21 cellular contexts compared by ENCODE assay signal in genomic region chr18:21141678-21142422, GRCh38. TPM values are rescaled to one million over a fixed set of nuclear protein-coding genes. Genes with fewer than 3 reads are reported as not detected.
DNase-seq lines count a peak whose midpoint lies in the region; ATAC-seq and TF ChIP-seq lines count a peak whose summit lies in the region.
"Had no signal": no experiment of that assay in that cellular context is flagged by ENCODE, and none has a peak within 500 bp of the region (broad histone marks: within the 10 kb centered on the region; RNA-seq: fewer than 3 reads in every experiment).

No MANE protein-coding gene starts in this region.

- H3K27me3 ChIP-seq in adipocyte (replicated peaks; ENCODE audit: control insufficient read depth, insufficient read depth, low read length) (no peaks in the 10 kb centered on the region), tibial artery (no peaks in the 10 kb centered on the region)
- H3K27me3 ChIP-seq: left lung, neural progenitor cell, tibial nerve had no signal

- H3K27ac ChIP-seq in tibial artery, result peak overlapping the region; percentile 68 to 77
- H3K27ac ChIP-seq: left lung, neural progenitor cell, prostate gland, tibial nerve had no signal

- H3K9ac ChIP-seq in adipocyte (ENCODE audit: low read length), result peak overlapping the region; percentile 42
- H3K9ac ChIP-seq: neural progenitor cell had no signal

- ATAC-seq in HG03460 (IDR thresholded peaks at IDR 0.05; ENCODE audit: unreplicated experiment), result no peak
- ATAC-seq: left lung had no signal

- intact Hi-C loops in tibial artery (cut with DNase I; ENCODE audit: low total_unique reads), result no loop called here

- H3K4me3 ChIP-seq in adipocyte (ENCODE audit: low read length) (peak overlapping the region; percentile 52), fibroblast of the aortic adventitia (ENCODE audit: low read depth, low read length) (no peak overlapping the region), tibial artery (peak overlapping the region in 1 of 2 donors; percentile 5)
- H3K4me3 ChIP-seq: left lung, neural progenitor cell, prostate gland, tibial nerve had no signal

- peaks cover 23% of the 10 kb centered on the region for H3K4me1 ChIP-seq in adipocyte (ENCODE audit: control insufficient read depth, insufficient read depth, low read length)
- H3K4me1 ChIP-seq in tibial artery, result peaks cover 0 to 18% (median 8%) of the 10 kb centered on the region in 4 donors
- H3K4me1 ChIP-seq: Caco-2, left lung, neural progenitor cell, prostate gland had no signal

- H3K36me3 ChIP-seq in adipocyte (ENCODE audit: control insufficient read depth, insufficient read depth, low read length, severe bottlenecking), result no peaks in the 10 kb centered on the region
- no peaks in the 10 kb centered on the region for H3K36me3 ChIP-seq in tibial artery
- H3K36me3 ChIP-seq: left lung, neural progenitor cell, prostate gland, tibial nerve had no signal

- TF ChIP-seq CTCF in fibroblast of the aortic adventitia (IDR thresholded peaks at IDR 0.05; ENCODE audit: insufficient read depth, low read length), result no peak
- TF ChIP-seq CTCF in tibial artery (IDR thresholded peaks at IDR 0.05), result no peak

- DNase-seq in HCEC 1CT, result peak; percentile 18
- peak; percentile 84 for DNase-seq in adipocyte (ENCODE audit: low read depth)
- DNase-seq in fibroblast of the aortic adventitia (ENCODE audit: low read depth), result peak; percentile 60
- DNase-seq in tibial artery, result no peak
- DNase-seq in activated CD4-positive, alpha-beta T cell treated with anti-CD3 and anti-CD28 coated beads, Interleukin-2, amount 50 U/mL, for 4 hours, result no peak
- DNase-seq in activated naive CD4-positive, alpha-beta T cell treated with Interleukin-2 at 50 U/mL for 16 hours, result no peak
- DNase-seq: activated CD4-positive, alpha-beta T cell treated with anti-CD3 and anti-CD28 coated beads, Interleukin-2, amount 10 ng/mL, durations not matched to agents 24 days and 14 days; activated CD8-positive, alpha-beta memory T cell treated with anti-CD3 and anti-CD28 coated beads, Interleukin-2, amount 50 U/mL, for 4 hours; activated effector memory CD4-positive, alpha-beta T cell treated with Interleukin-2 at 50 U/mL for 16 hours; left lung; NCI-H1436; NCI-H2171 treated with DMSO at 0.1 percent for 48 hours; NCI-H82; SIG-M5; stimulated activated CD4-positive, alpha-beta T cell treated with anti-CD3 and anti-CD28 coated beads, Interleukin-1b, Interleukin-23, amount 100 ng/mL, for 48 hours; stimulated activated naive CD4-positive, alpha-beta T cell had no signal

- H3K9me3 ChIP-seq in adipocyte (ENCODE audit: control insufficient read depth, low read length) (no peaks in the 10 kb centered on the region), tibial artery (no peaks in the 10 kb centered on the region)
- H3K9me3 ChIP-seq: Caco-2, left lung, prostate gland, tibial nerve had no signal

RNA-seq across cellular contexts. Expression of gene ROCK1, which starts 30.2 kb away (rescaled TPM):
- total RNA-seq in fibroblast of the aortic adventitia (ENCODE audit: low replicate concordance), result 56.4 and 63.2 TPM in 2 replicates

Comparison
In these comparisons a context has a peak if more than half of its experiments do, and no peak if none do; other contexts are left out.
1. DNase-seq: peak in HCEC 1CT (single experiment), adipocyte (single experiment) and fibroblast of the aortic adventitia (single experiment); none in tibial artery (0 of 2), activated CD4-positive, alpha-beta T cell treated with anti-CD3 and anti-CD28 coated beads, Interleukin-2, amount 50 U/mL, for 4 hours (0 of 2) and activated naive CD4-positive, alpha-beta T cell treated with Interleukin-2 at 50 U/mL for 16 hours (single experiment).